1 cellular context compared by ENCODE assay signal in genomic region chr22:36386351-36386899, GRCh38.
A peak's percentile ranks its signal among the peaks of the same experiment; 100 is the strongest.
TF ChIP-seq lines count a peak whose summit lies in the region.

No MANE protein-coding gene starts in this region.

TF ChIP-seq in A549, 52 proteins besides CTCF, POLR2A, EP300 and RAD21 (continued from another document):
- TF ChIP-seq JUN (IDR thresholded peaks at IDR 0.05) (peak in 1 of 2 experiments; percentile 5; a peak in 3 of 5 replicates), SMC3 (IDR thresholded peaks at IDR 0.05) (0 out of 3 replicates have a peak, but pooled peaks have one; percentile 24), FOXS1 (CRISPR knock-in tag; IDR thresholded peaks at IDR 0.05) (no peak), JUNB (IDR thresholded peaks at IDR 0.05) (peak; percentile 10; the same call in 1 of the 2 replicates)
TF ChIP-seq in A549: peak in this region for 4.
